12 cellular contexts compared by ENCODE assay signal in the genomic region with DNA sequence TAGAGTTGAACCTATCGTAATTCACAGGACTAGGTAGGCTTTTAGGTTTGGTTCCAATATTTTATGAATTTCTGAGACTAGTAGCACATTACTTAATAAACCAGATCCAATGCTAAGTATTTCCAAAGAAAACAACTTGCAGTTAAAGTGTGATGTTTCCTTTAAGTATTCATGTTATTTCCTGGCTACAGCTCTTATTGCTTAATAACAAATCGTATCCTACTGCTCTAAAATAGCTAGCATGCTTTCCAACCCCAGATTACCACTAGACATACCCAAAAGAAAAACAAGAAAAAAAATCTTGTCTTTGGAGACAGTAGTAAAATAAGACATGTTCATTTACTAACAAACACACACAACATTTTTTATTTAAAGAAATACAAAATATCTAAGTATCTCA.
"Had no signal": no experiment of that assay in that cellular context is flagged by ENCODE, and none has a peak within 500 bp of the region (broad histone marks: within the 10 kb centered on the region; RNA-seq: fewer than 3 reads in every experiment).

No MANE protein-coding gene starts in this region.

- H3K4me3 ChIP-seq: ascending aorta, left ventricle myocardium inferior, stomach, thoracic aorta, upper lobe of right lung had no signal

- H3K27me3 ChIP-seq: ascending aorta, stomach, upper lobe of right lung had no signal

- H3K36me3 ChIP-seq: ascending aorta, left ventricle myocardium inferior, stomach, thoracic aorta, upper lobe of right lung had no signal

- ATAC-seq: naive thymus-derived CD8-positive, alpha-beta T cell; upper lobe of right lung had no signal

- H3K4me1 ChIP-seq: left ventricle myocardium inferior, stomach, upper lobe of right lung had no signal

- DNase-seq: activated CD4-positive, alpha-beta T cell treated with anti-CD3 and anti-CD28 coated beads, Interleukin-2, amount 10 ng/mL, durations not matched to agents 7 days and 5 days; activated naive CD4-positive, alpha-beta T cell; effector memory CD4-positive, alpha-beta T cell; hippocampal formation; kidney; left ventricle myocardium inferior; naive thymus-derived CD8-positive, alpha-beta T cell; stomach; upper lobe of right lung had no signal

- H3K27ac ChIP-seq: epithelial cell of prostate, left ventricle myocardium inferior, stomach, thoracic aorta, upper lobe of right lung had no signal

- H3K9me3 ChIP-seq: ascending aorta, left ventricle myocardium inferior, stomach, thoracic aorta, upper lobe of right lung had no signal
